Comparison of ENCODE assay signal across 15 cellular contexts in the genomic region with DNA sequence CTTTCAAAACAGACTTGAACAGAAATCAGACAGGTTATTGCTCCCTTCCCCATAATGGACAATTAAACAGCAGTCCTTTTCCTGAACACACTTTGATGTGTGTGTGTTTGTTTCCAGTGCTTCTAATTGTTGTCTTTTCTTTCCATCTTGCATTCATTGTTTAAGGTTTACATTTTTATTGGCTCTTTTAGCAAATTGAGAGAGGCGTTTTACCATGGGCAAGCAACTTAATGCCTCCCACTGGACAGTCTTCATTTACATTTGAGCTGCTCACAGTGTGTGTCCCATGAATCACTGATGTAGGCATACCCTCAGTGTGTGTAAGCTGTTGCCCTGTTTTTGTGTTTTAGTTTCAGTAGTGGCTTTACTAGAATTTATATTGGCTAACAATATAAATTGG. TPM values are rescaled to one million over a fixed set of nuclear protein-coding genes. Genes with fewer than 3 reads are reported as not detected.
DNase-seq lines count a peak whose midpoint lies in the region; ATAC-seq and TF ChIP-seq lines count a peak whose summit lies in the region.
"Had no signal": no experiment of that assay in that cellular context is flagged by ENCODE, and none has a peak within 500 bp of the region (broad histone marks: within the 10 kb centered on the region; RNA-seq: fewer than 3 reads in every experiment).

No MANE protein-coding gene starts in this region.

- H3K4me1 Mint-ChIP-seq in GM23338 (peaks cover 39% of the 10 kb centered on the region), T-cell (peaks cover 0 to 7% (median 2%) of the 10 kb centered on the region in 3 donors)

- H3K36me3 ChIP-seq in GM23338 (ENCODE audit: insufficient read depth) (peaks cover 29% of the 10 kb centered on the region; the same call in 1 of the 2 replicates), HUES64 (ENCODE audit: insufficient read depth, low read length) (peaks cover 84% of the 10 kb centered on the region), mesendoderm (ENCODE audit: control insufficient read depth, insufficient read depth, low read length) (no peaks in the 10 kb centered on the region)

- H3K4ac ChIP-seq in mesendoderm (ENCODE audit: low read depth, low read length), result no peak overlapping the region

- H3F3A ChIP-seq in GM23338 (replicated peaks; ENCODE audit: low read depth), result no peaks in the 10 kb centered on the region

- H2BK5ac ChIP-seq in mesendoderm (ENCODE audit: low read length), result no peak overlapping the region

- ATAC-seq in GM23338 (peak; percentile 97), GM19328 (IDR thresholded peaks at IDR 0.05; ENCODE audit: unreplicated experiment) (no peak), GM21723 (IDR thresholded peaks at IDR 0.05; ENCODE audit: unreplicated experiment) (no peak), T-cell (replicated peaks in 1 of 4) (no peak)

- no peak overlapping the region for H4K8ac ChIP-seq in mesendoderm (ENCODE audit: low read depth, low read length)

- no peaks in the 10 kb centered on the region; the same call in 1 of the 2 replicates for H4K20me1 ChIP-seq in GM23338 (replicated peaks; ENCODE audit: insufficient read depth)

- H3K27me3 Mint-ChIP-seq in GM23338 (ENCODE audit: insufficient read depth, low read depth, poor library complexity) (no peaks in the 10 kb centered on the region), T-cell (no peaks in the 10 kb centered on the region)

- CTCF ChIA-PET in T-cell (lab: Charles Lee), result no interaction called here

- no peaks in the 10 kb centered on the region for H3K9me3 ChIP-seq in HUES64 (ENCODE audit: insufficient read depth, low read depth, low read length)
- H3K9me3 ChIP-seq: Caco-2 had no signal

- DNase-seq in GM23338 (ENCODE audit: low spot score) (peak; percentile 51), choroid plexus epithelial cell (ENCODE audit: low read depth) (peak; percentile 41), mesendoderm (peak; percentile 30), T-cell (no peak)
- DNase-seq: ACHN, Caco-2, H7, NCI-H1436 treated with DMSO at 0.1 percent for 48 hours, NCI-H510A, NCI-H82, PC-9 had no signal

- POLR2A ChIA-PET in T-cell (lab: Charles Lee), result no interaction called here

- no peak for TF ChIP-seq CTCF in GM23338 (conservative IDR thresholded peaks at IDR 0.05; ENCODE audit: low read depth in 2 of 2)
- TF ChIP-seq CTCF in choroid plexus epithelial cell (conservative IDR thresholded peaks at IDR 0.05; ENCODE audit: low read depth, low read length), result no peak

- H2AFZ ChIP-seq in GM23338, result no peak overlapping the region
- H2AFZ ChIP-seq: PC-9 had no signal

- H3K79me2 ChIP-seq in GM23338 (replicated peaks; ENCODE audit: insufficient read depth) (no peaks in the 10 kb centered on the region; the same call in 1 of the 2 replicates), mesendoderm (ENCODE audit: control insufficient read depth, insufficient read depth, low read length) (no peaks in the 10 kb centered on the region)

- H3K9ac ChIP-seq in HUES64 (ENCODE audit: low read depth, low read length) (peak overlapping the region; percentile 37; the same call in 1 of the 2 replicates), mesendoderm (ENCODE audit: low read length) (no peak overlapping the region)

- H3K36me3 Mint-ChIP-seq in GM23338 (ENCODE audit: low read depth) (peaks cover 39% of the 10 kb centered on the region), T-cell (peaks cover 55% of the 10 kb centered on the region)

- WGBS in HUES64, result 36% methylated on average over 1 of the region's 1 CpG
- no CpG with 5 or more reads among the region's 1 CpG for WGBS in mesendoderm (ENCODE audit: extremely low coverage, insufficient coverage, low lambda C conversion rate)

- H2BK120ac ChIP-seq in mesendoderm (ENCODE audit: low read depth, low read length), result no peak overlapping the region

- no peaks in the 10 kb centered on the region for H3K9me3 Mint-ChIP-seq in GM23338
- no peaks in the 10 kb centered on the region for H3K9me3 Mint-ChIP-seq in T-cell

- H3K27ac ChIP-seq in GM23338 (ENCODE audit: low read depth) (peak overlapping the region; percentile 60), HUES64 (ENCODE audit: low read depth, low read length) (peak overlapping the region; percentile 83), mesendoderm (ENCODE audit: low read depth, low read length) (no peak overlapping the region)
- H3K27ac ChIP-seq: PC-9 had no signal

- H3K4me3 ChIP-seq in GM23338 (peak overlapping the region; percentile 2; the same call in 1 of the 2 replicates), HUES64 (ENCODE audit: low read length) (peak overlapping the region; percentile 17), choroid plexus epithelial cell (ENCODE audit: low read depth, low read length) (no peak overlapping the region), mesendoderm (ENCODE audit: low read length) (no peak overlapping the region)
- H3K4me3 ChIP-seq: PC-9 had no signal

- peak overlapping the region; percentile 36 for H3K4me2 ChIP-seq in GM23338
- no peak overlapping the region for H3K4me2 ChIP-seq in mesendoderm (ENCODE audit: low read length)
- H3K4me2 ChIP-seq: PC-9 had no signal

- peak overlapping the region; percentile 89 for H3K27ac Mint-ChIP-seq in GM23338
- H3K27ac Mint-ChIP-seq in T-cell, result no peak overlapping the region

- H3K23ac ChIP-seq in mesendoderm (ENCODE audit: low read length), result no peak overlapping the region

- peak overlapping the region; percentile 49 for H3K4me3 Mint-ChIP-seq in GM23338
- H3K4me3 Mint-ChIP-seq in T-cell, result no peak overlapping the region

- no peak overlapping the region for H3K18ac ChIP-seq in mesendoderm (ENCODE audit: low read length)

- H3K27me3 ChIP-seq in GM23338 (ENCODE audit: insufficient read depth), result no peaks in the 10 kb centered on the region
- no peaks in the 10 kb centered on the region for H3K27me3 ChIP-seq in HUES64 (ENCODE audit: insufficient read depth, low read length)
- H3K27me3 ChIP-seq in mesendoderm (ENCODE audit: insufficient read depth, low read length, poor library complexity), result no peaks in the 10 kb centered on the region

- H2AK5ac ChIP-seq in mesendoderm (ENCODE audit: low read length), result no peak overlapping the region

- no peaks in the 10 kb centered on the region for H3K9me2 ChIP-seq in GM23338 (ENCODE audit: insufficient read depth)

- H3K56ac ChIP-seq in mesendoderm (ENCODE audit: low read length), result no peak overlapping the region

- no peak overlapping the region for H4K5ac ChIP-seq in mesendoderm (ENCODE audit: low read length)

- H3K79me1 ChIP-seq in mesendoderm (ENCODE audit: low read length), result no peaks in the 10 kb centered on the region

- peaks cover 39% of the 10 kb centered on the region for H3K4me1 ChIP-seq in GM23338 (ENCODE audit: insufficient read depth)
- peaks cover 47% of the 10 kb centered on the region for H3K4me1 ChIP-seq in HUES64 (ENCODE audit: insufficient read depth, low read length)
- H3K4me1 ChIP-seq in mesendoderm (ENCODE audit: control insufficient read depth, low read depth, low read length), result peaks cover 2% of the 10 kb centered on the region
- H3K4me1 ChIP-seq: Caco-2 had no signal

- H2BK15ac ChIP-seq in mesendoderm (replicated peaks; ENCODE audit: low read depth), result no peak overlapping the region

TF ChIP-seq in GM23338, 12 proteins besides CTCF, POLR2A, EP300 and RAD21:
- TF ChIP-seq EZH2phosphoT487 (IDR thresholded peaks at IDR 0.05; ENCODE audit: unreplicated experiment), result no peak
- peak; percentile 84 for TF ChIP-seq NANOG (IDR thresholded peaks at IDR 0.05; ENCODE audit: borderline replicate concordance)
- 0 out of 2 replicates have a peak, but pooled peaks have one; percentile 31 for TF ChIP-seq CREB1 (CRISPR knock-in tag; IDR thresholded peaks at IDR 0.05; ENCODE audit: low read depth)
TF ChIP-seq in GM23338: peak in this region for 2.

RNA-seq across cellular contexts. Expression of a gene that starts 25.0 kb away (rescaled TPM):
- total RNA-seq in GM23338 (2014; rRNA removed; shearing (Covaris generic)), result 56.8 and 61.1 TPM in 2 replicates
- polyA plus RNA-seq in GM23338 (2016; fragmentation: Nextera tagmentation; extraction: Ambion mirVana), result 14.3 and 18.5 TPM in 2 replicates
- polyA plus RNA-seq in HUES64 (2013, experiment 1 of 2), result 19.5 TPM
- 17.8 TPM for polyA plus RNA-seq in HUES64 (2013, experiment 2 of 2)
- 21.8 TPM for polyA plus RNA-seq in mesendoderm (2013, experiment 1 of 2)
- polyA plus RNA-seq in mesendoderm (2013, experiment 2 of 2), result 20.8 TPM
- total RNA-seq in T-cell, result 10 to 100 TPM; 22.8 to 30.1 (median 28.0) TPM

RNA-seq across cellular contexts. Expression of a gene that starts 45.6 kb away (rescaled TPM):
- 0.35 and 0.66 TPM in 2 replicates for total RNA-seq in GM23338 (2014; rRNA removed; shearing (Covaris generic))
- 1.5 and 2.1 TPM in 2 replicates for polyA plus RNA-seq in GM23338 (2016; fragmentation: Nextera tagmentation; extraction: Ambion mirVana)
- polyA plus RNA-seq in HUES64 (2013, experiment 1 of 2), result 0.45 TPM
- polyA plus RNA-seq in HUES64 (2013, experiment 2 of 2), result 0.44 TPM
- 1.1 TPM for polyA plus RNA-seq in mesendoderm (2013, experiment 1 of 2)
- polyA plus RNA-seq in mesendoderm (2013, experiment 2 of 2), result 1.1 TPM
- total RNA-seq in T-cell, result under 1 TPM in 1 of 5 donors, not detected in 4; 0.12 TPM
- total RNA-seq: Caco-2, HT1080, PC-9 had no signal

Comparison
In these comparisons a context has a peak if more than half of its experiments do, and no peak if none do; other contexts are left out.
1. DNase-seq: peak in GM23338 (single experiment), choroid plexus epithelial cell (single experiment) and mesendoderm (single experiment); none in T-cell (0 of 34).
2. H3K4me3 ChIP-seq: peak in GM23338 (single experiment) and HUES64 (single experiment); none in choroid plexus epithelial cell (single experiment) and mesendoderm (single experiment).